14 cellular contexts compared by ENCODE assay signal in the genomic region with DNA sequence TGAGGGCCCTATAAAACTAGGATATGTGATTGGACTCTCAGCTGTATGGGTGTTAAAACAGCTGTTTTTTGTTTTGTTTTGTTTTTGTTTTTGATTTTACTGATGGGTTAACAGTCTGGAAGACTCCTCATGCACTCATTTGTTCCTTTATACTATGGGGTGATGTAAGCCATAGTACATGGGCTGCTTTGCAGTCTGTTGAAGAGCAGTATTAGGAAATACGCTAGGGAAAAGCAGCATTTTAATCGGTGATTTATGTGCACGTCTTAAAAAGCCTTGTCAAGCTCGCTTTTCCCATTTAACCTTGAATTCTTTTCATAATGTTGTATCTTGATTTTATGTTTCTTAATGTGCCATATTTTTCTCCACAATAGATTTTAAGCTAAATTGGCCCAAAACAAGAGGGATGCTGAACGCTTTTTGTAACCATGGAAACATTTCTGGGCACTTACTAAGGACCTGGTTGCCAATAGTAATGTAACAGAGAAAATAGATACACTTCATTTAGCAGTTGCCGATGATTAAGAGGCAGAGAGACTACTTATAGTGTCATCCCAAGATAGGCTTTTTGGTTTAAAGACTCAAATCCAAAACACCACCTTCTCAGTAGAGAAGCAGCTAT.
"Had no signal": no experiment of that assay in that cellular context is flagged by ENCODE, and none has a peak within 500 bp of the region (broad histone marks: within the 10 kb centered on the region; RNA-seq: fewer than 3 reads in every experiment).

No MANE protein-coding gene starts in this region.

- H3K27ac Mint-ChIP-seq: activated naive CD8-positive, alpha-beta T cell treated with anti-CD3 and anti-CD28 coated beads, Interleukin-2, amount 10 ng/mL, durations not matched to agents 7 days and 5 days; activated T-helper 1 cell treated with anti-CD3 and anti-CD28 coated beads, Interleukin-12 subunit alpha, Interleukin-12 subunit beta, Interleukin-2, Interleukin-4 antibody, amounts not matched to agents 30 ng/mL and 10 ng/mL and 1 ng/mL, durations not matched to agents 14 hours and 24 hours and 36 hours; memory B cell; naive thymus-derived CD8-positive, alpha-beta T cell had no signal

- H3K27me3 ChIP-seq: breast epithelium, neutrophil had no signal

- ATAC-seq: activated CD4-positive, CD25-positive, alpha-beta regulatory T cell treated with anti-CD3 and anti-CD28 coated beads, Interleukin-2, amount 50 U/mL, for 24 hours; left ventricle myocardium superior; naive thymus-derived CD8-positive, alpha-beta T cell had no signal

- H3K36me3 ChIP-seq: breast epithelium, neutrophil had no signal

- H3K9me3 Mint-ChIP-seq: activated T-helper 1 cell treated with anti-CD3 and anti-CD28 coated beads, Interleukin-12 subunit alpha, Interleukin-12 subunit beta, Interleukin-2, Interleukin-4 antibody, amounts not matched to agents 30 ng/mL and 10 ng/mL and 1 ng/mL, durations not matched to agents 14 hours and 24 hours and 36 hours had no signal

- H3K4me1 Mint-ChIP-seq: activated naive CD8-positive, alpha-beta T cell treated with anti-CD3 and anti-CD28 coated beads, Interleukin-2, amount 10 ng/mL, durations not matched to agents 7 days and 5 days; naive thymus-derived CD8-positive, alpha-beta T cell had no signal

- H3K36me3 Mint-ChIP-seq: activated naive CD8-positive, alpha-beta T cell treated with anti-CD3 and anti-CD28 coated beads, Interleukin-2, amount 10 ng/mL, durations not matched to agents 7 days and 5 days had no signal

- H3K27me3 Mint-ChIP-seq: memory B cell had no signal

- H3K4me3 Mint-ChIP-seq: activated naive CD8-positive, alpha-beta T cell treated with anti-CD3 and anti-CD28 coated beads, Interleukin-2, amount 10 ng/mL, durations not matched to agents 7 days and 5 days; activated T-helper 1 cell treated with anti-CD3 and anti-CD28 coated beads, Interleukin-12 subunit alpha, Interleukin-12 subunit beta, Interleukin-2, Interleukin-4 antibody, amounts not matched to agents 30 ng/mL and 10 ng/mL and 1 ng/mL, durations not matched to agents 14 hours and 24 hours and 36 hours; memory B cell; naive thymus-derived CD8-positive, alpha-beta T cell had no signal

- DNase-seq: activated CD4-positive, alpha-beta T cell treated with anti-CD3 and anti-CD28 coated beads, Interleukin-2, amount 50 U/mL, for 1 hour; activated naive CD4-positive, alpha-beta T cell; activated naive CD8-positive, alpha-beta T cell treated with anti-CD3 and anti-CD28 coated beads, Interleukin-2, amount 10 ng/mL, durations not matched to agents 7 days and 5 days; anterior cingulate cortex; hypothalamus; left ventricle myocardium superior; naive thymus-derived CD8-positive, alpha-beta T cell; stimulated activated CD4-positive, alpha-beta T cell treated with anti-CD3 and anti-CD28 coated beads, Interleukin-1b, Interleukin-23, amount 100 ng/mL, for 48 hours; T-helper 9 cell had no signal

- H3K4me3 ChIP-seq: breast epithelium had no signal
